30 cellular contexts compared by ENCODE assay signal in genomic region chr13:85969331-85969730, GRCh38.
"Had no signal": no experiment of that assay in that cellular context is flagged by ENCODE, and none has a peak within 500 bp of the region (broad histone marks: within the 10 kb centered on the region; RNA-seq: fewer than 3 reads in every experiment).

No MANE protein-coding gene starts in this region.

- H3K36me3 ChIP-seq: adrenal gland, esophagus muscularis mucosa, gastrocnemius medialis, heart left ventricle had no signal

- H3K27ac ChIP-seq: adrenal gland, body of pancreas, esophagus muscularis mucosa, foreskin keratinocyte, gastrocnemius medialis, heart left ventricle had no signal

- H3K4me1 ChIP-seq: adrenal gland, body of pancreas, esophagus muscularis mucosa, gastrocnemius medialis, heart left ventricle had no signal

- H3K27me3 ChIP-seq: adrenal gland, body of pancreas, esophagus muscularis mucosa, foreskin keratinocyte, gastrocnemius medialis, heart left ventricle had no signal

- H3K4me3 ChIP-seq: adrenal gland, body of pancreas, esophagus muscularis mucosa, gastrocnemius medialis, heart left ventricle had no signal

- DNase-seq: activated CD4-positive, alpha-beta memory T cell treated with anti-CD3 and anti-CD28 coated beads for 36 hours; activated CD4-positive, alpha-beta T cell treated with anti-CD3 and anti-CD28 coated beads for 36 hours; activated CD4-positive, alpha-beta T cell treated with anti-CD3 and anti-CD28 coated beads, Interleukin-2, amount 10 ng/mL, durations not matched to agents 24 days and 14 days; activated CD4-positive, CD25-positive, alpha-beta regulatory T cell; activated CD4-positive, CD25-positive, alpha-beta regulatory T cell treated with anti-CD3 and anti-CD28 coated beads, Interleukin-2, amount 50 U/mL, for 72 hours; activated CD8-positive, alpha-beta memory T cell treated with anti-CD3 and anti-CD28 coated beads, Interleukin-2, amount 10 ng/mL, durations not matched to agents 7 days and 5 days; activated CD8-positive, alpha-beta memory T cell treated with anti-CD3 and anti-CD28 coated beads, Interleukin-2, amount 50 U/mL, for 4 hours; activated CD8-positive, alpha-beta T cell treated with anti-CD3 and anti-CD28 coated beads, Interleukin-2, amount 10 ng/mL, durations not matched to agents 7 days and 5 days; activated effector memory CD4-positive, alpha-beta T cell treated with anti-CD3 and anti-CD28 coated beads, Interleukin-2, amount 50 U/mL, for 16 hours; activated naive CD4-positive, alpha-beta T cell treated with anti-CD3 and anti-CD28 coated beads for 36 hours; activated naive CD8-positive, alpha-beta T cell treated with anti-CD3 and anti-CD28 coated beads for 36 hours; activated naive CD8-positive, alpha-beta T cell treated with anti-CD3 and anti-CD28 coated beads, Interleukin-2, amount 50 U/mL, for 24 hours; activated T-cell treated with anti-CD3 and anti-CD28 coated beads, Interleukin-2, amount 50 U/mL, for 1 hour; activated T-cell treated with anti-CD3 and anti-CD28 coated beads, Interleukin-2, amount 50 U/mL, for 48 hours; adrenal gland; amygdala; aorta; body of pancreas; caudate nucleus; cortex of kidney; dermis blood vessel endothelial cell; effector CD4-positive, alpha-beta T cell; effector memory CD8-positive, alpha-beta T cell; erythroblast; foreskin keratinocyte; gastrocnemius medialis; glutamatergic neuron; heart left ventricle; T-helper 2 cell had no signal

- H3K9me3 ChIP-seq: adrenal gland, body of pancreas, esophagus muscularis mucosa, gastrocnemius medialis had no signal
